In the genomic region with DNA sequence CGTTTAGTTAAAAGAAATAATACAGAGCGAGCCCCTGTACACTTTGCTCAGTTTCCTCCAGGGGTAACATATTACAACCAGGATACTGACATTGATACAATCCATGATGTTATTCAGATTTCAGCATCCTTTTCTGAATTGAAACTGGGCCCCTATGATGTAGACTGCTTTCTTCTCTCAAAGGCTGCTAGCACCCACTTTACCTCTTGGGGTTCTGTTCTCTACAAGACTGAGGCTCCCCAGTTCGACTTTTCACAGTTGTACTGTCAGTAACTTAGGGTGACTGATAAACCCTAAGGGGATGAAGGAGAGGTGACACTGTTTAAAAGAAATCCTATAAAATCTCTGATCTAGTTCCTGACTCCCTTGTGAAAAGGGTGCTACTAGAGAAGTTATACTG, we compare ENCODE assay signal across 8 cellular contexts. TPM values are rescaled to one million over a fixed set of nuclear protein-coding genes. Genes with fewer than 3 reads are reported as not detected.
DNase-seq lines count a peak whose midpoint lies in the region; ATAC-seq and TF ChIP-seq lines count a peak whose summit lies in the region.

No MANE protein-coding gene starts in this region.

- no peaks in the 10 kb centered on the region for H3K9me3 Mint-ChIP-seq in endodermal cell

- peaks cover 2% of the 10 kb centered on the region for H3K27me3 Mint-ChIP-seq in endodermal cell (ENCODE audit: insufficient read depth)

- H3K4me1 ChIP-seq in endodermal cell (ENCODE audit: control insufficient read depth, insufficient read depth, low read length) (no peaks in the 10 kb centered on the region), parathyroid adenoma (no peaks in the 10 kb centered on the region)

- peaks cover 27% of the 10 kb centered on the region for H3K36me3 Mint-ChIP-seq in endodermal cell (ENCODE audit: low read depth)

- DNase-seq in GM12864 (ENCODE audit: low read depth) (no peak), NB4 (ENCODE audit: low read depth) (peak; percentile 25), endodermal cell (no peak), dermis blood vessel endothelial cell (no peak), ureter (ENCODE audit: low spot score) (no peak)

- peak overlapping the region; percentile 92 for H3K4me3 ChIP-seq in GM12864 (ENCODE audit: low read depth, low read length)
- H3K4me3 ChIP-seq in NB4 (ENCODE audit: low read depth, low read length), result peak overlapping the region; percentile 72
- H3K4me3 ChIP-seq in endodermal cell (ENCODE audit: low read length), result peak overlapping the region; percentile 87
- H3K4me3 ChIP-seq in parathyroid adenoma (ENCODE audit: low read depth, low read length), result peak overlapping the region; percentile 96

- no peak for TF ChIP-seq POLR2A in NB4 (IDR thresholded peaks at IDR 0.05; ENCODE audit: extremely low read depth, insufficient read length)

- peak overlapping the region; percentile 99 for H2AFZ ChIP-seq in parathyroid adenoma

- H3K27me3 ChIP-seq in endodermal cell (ENCODE audit: control insufficient read depth, insufficient read depth, low read length, poor library complexity, severe bottlenecking) (no peaks in the 10 kb centered on the region), parathyroid adenoma (ENCODE audit: control insufficient read depth, insufficient read depth, low read length) (no peaks in the 10 kb centered on the region)

- H3K27ac ChIP-seq in endodermal cell (ENCODE audit: low read depth, low read length) (no peak overlapping the region), parathyroid adenoma (peak overlapping the region; percentile 90)

- ATAC-seq in GM21576 (IDR thresholded peaks at IDR 0.05; ENCODE audit: unreplicated experiment) (no peak), HG03571 (IDR thresholded peaks at IDR 0.05; ENCODE audit: unreplicated experiment) (no peak)

- peaks cover 2% of the 10 kb centered on the region for H3K79me2 ChIP-seq in parathyroid adenoma

- 69% methylated on average over 3 of the region's 3 CpGs; no CpG with 5 or more reads in 1 of the 2 experiments for WGBS in endodermal cell (ENCODE audit: insufficient coverage in 1 of 2, insufficient read length in 1 of 2), 2 experiments

- H3K4me1 Mint-ChIP-seq in endodermal cell, result peaks cover 3% of the 10 kb centered on the region

- peak overlapping the region; percentile 96 for H3K4me3 Mint-ChIP-seq in endodermal cell

- H3K9ac ChIP-seq in endodermal cell (ENCODE audit: extremely low read depth, low read length, poor library complexity, severe bottlenecking), result peak overlapping the region; percentile 98
- no peak overlapping the region for H3K9ac ChIP-seq in parathyroid adenoma

- H3K27ac Mint-ChIP-seq in endodermal cell, result peak overlapping the region; percentile 97

- H3K36me3 ChIP-seq in endodermal cell (ENCODE audit: control insufficient read depth, insufficient read depth, low read length), result peaks cover 26% of the 10 kb centered on the region
- H3K36me3 ChIP-seq in parathyroid adenoma (ENCODE audit: control insufficient read depth, insufficient read depth, low read length), result no peaks in the 10 kb centered on the region

- peak overlapping the region; percentile 98 for H3K4me2 ChIP-seq in parathyroid adenoma (ENCODE audit: low read length)

- no peak for TF ChIP-seq CTCF in GM12864 (IDR thresholded peaks at IDR 0.05; ENCODE audit: low read depth, low read length, missing control alignments)
- TF ChIP-seq CTCF in NB4 (IDR thresholded peaks at IDR 0.05; ENCODE audit: low read depth, low read length), result no peak
- TF ChIP-seq CTCF in endodermal cell (conservative IDR thresholded peaks at IDR 0.05), result no peak
- no peak for TF ChIP-seq CTCF in parathyroid adenoma (IDR thresholded peaks at IDR 0.05)

- H3K9me3 ChIP-seq in endodermal cell (ENCODE audit: control insufficient read depth, low read length), result no peaks in the 10 kb centered on the region
- no peaks in the 10 kb centered on the region for H3K9me3 ChIP-seq in parathyroid adenoma (ENCODE audit: control insufficient read depth, low read length)

RNA-seq across cellular contexts. Expression of gene VPS33A, which starts 0.9 kb away (rescaled TPM):
- total RNA-seq in endodermal cell, result 10 to 100 TPM; 50.6 to 52.8 TPM
- 29.3 TPM for polyA plus RNA-seq in endodermal cell (2013, experiment 1 of 2)
- 26.8 TPM for polyA plus RNA-seq in endodermal cell (2013, experiment 2 of 2)
- total RNA-seq in dermis blood vessel endothelial cell, result 22.1 and 29.0 TPM in 2 replicates
- 19.9 TPM for total RNA-seq in ureter

RNA-seq across cellular contexts. Expression of gene DIABLO, which starts 39.6 kb away (rescaled TPM):
- 10 to 100 TPM; 77.5 to 81.0 TPM for total RNA-seq in endodermal cell
- polyA plus RNA-seq in endodermal cell (2013, experiment 1 of 2), result 77.6 TPM
- 71.8 TPM for polyA plus RNA-seq in endodermal cell (2013, experiment 2 of 2)
- 83.0 and 88.0 TPM in 2 replicates for total RNA-seq in dermis blood vessel endothelial cell
- 62.2 TPM for total RNA-seq in ureter
